ENCODE assay signal across 11 cellular contexts in genomic region chr9:112605518-112605917, GRCh38.
DNase-seq lines count a peak whose midpoint lies in the region; ATAC-seq and TF ChIP-seq lines count a peak whose summit lies in the region.
"Had no signal": no experiment of that assay in that cellular context is flagged by ENCODE, and none has a peak within 500 bp of the region (broad histone marks: within the 10 kb centered on the region; RNA-seq: fewer than 3 reads in every experiment).

No MANE protein-coding gene starts in this region.

- H3K9ac ChIP-seq in PC-3 (ENCODE audit: low read length) = no peak overlapping the region

- no peaks in the 10 kb centered on the region for H3K27me3 ChIP-seq in PC-3 (ENCODE audit: low read length)

- H3K79me2 ChIP-seq in PC-3 (ENCODE audit: low read length) = no peaks in the 10 kb centered on the region

- BruUV-seq in PC-3 (replicated peaks; lab: Mats Ljungman, UMichigan) = no TSS peak

- no peak for TF ChIP-seq CTCF in PC-3 (conservative IDR thresholded peaks at IDR 0.05; ENCODE audit: low read depth, low read length)

- no peaks in the 10 kb centered on the region for H3K36me3 ChIP-seq in PC-3 (ENCODE audit: low read depth, low read length)

- H3K4me2 ChIP-seq in PC-3 (ENCODE audit: low read length) = no peak overlapping the region

- DNase-seq in activated naive CD4-positive, alpha-beta T cell treated with anti-CD3 and anti-CD28 coated beads for 36 hours = peak; percentile 15
- DNase-seq in activated naive CD4-positive, alpha-beta T cell (lab: John Stamatoyannopoulos, UW) = no peak
- DNase-seq in PC-3 (no peak), iPS-NIHi11 (ENCODE audit: low spot score) (no peak), SIG-M5 treated with dmso at 0.1 percent for 504 hours (lab: John Stamatoyannopoulos, UW; ENCODE audit: unreplicated experiment) (no peak), epidermal melanocyte (ENCODE audit: insufficient read length, low spot score) (no peak)
- DNase-seq: H9, NCI-H748 treated with DMSO at 0.1 percent for 48 hours, SW 1271 had no signal

- ATAC-seq in GM21737 (IDR thresholded peaks at IDR 0.05; ENCODE audit: unreplicated experiment) (peak; percentile 84), HG03175 (IDR thresholded peaks at IDR 0.05; ENCODE audit: unreplicated experiment) (peak; percentile 91), PC-3 (no peak)

- no peaks in the 10 kb centered on the region for H3K9me3 Mint-ChIP-seq in activated naive CD4-positive, alpha-beta T cell treated with anti-CD3 and anti-CD28 coated beads for 36 hours
- H3K9me3 Mint-ChIP-seq: H9 had no signal

- H3K4me1 ChIP-seq in PC-3 (ENCODE audit: insufficient read depth, low read length) = peaks cover 11% of the 10 kb centered on the region

- H3K27ac ChIP-seq in PC-3 (ENCODE audit: low read length) = no peak overlapping the region

- peaks cover 5% of the 10 kb centered on the region for H3F3A ChIP-seq in PC-3 (ENCODE audit: low read length, unreplicated experiment)

- POLR2A ChIA-PET in PC-3 (lab: Charles Lee; ENCODE audit: unreplicated experiment) = no interaction called here

- no peaks in the 10 kb centered on the region for H3K9me3 ChIP-seq in PC-3 (ENCODE audit: low read length)

- no peak overlapping the region for H2AFZ ChIP-seq in PC-3 (ENCODE audit: low read length)

- CTCF ChIA-PET in activated naive CD4-positive, alpha-beta T cell treated with anti-CD3 and anti-CD28 coated beads for 36 hours (lab: Charles Lee) = no interaction called here
- CTCF ChIA-PET in PC-3 (lab: Charles Lee) = no interaction called here

- peaks cover 17% of the 10 kb centered on the region for H3K4me1 Mint-ChIP-seq in activated naive CD4-positive, alpha-beta T cell treated with anti-CD3 and anti-CD28 coated beads for 36 hours (ENCODE audit: low read depth)

- no peaks in the 10 kb centered on the region for H3K36me3 Mint-ChIP-seq in activated naive CD4-positive, alpha-beta T cell treated with anti-CD3 and anti-CD28 coated beads for 36 hours (ENCODE audit: low read depth)

- H3K27me3 Mint-ChIP-seq in activated naive CD4-positive, alpha-beta T cell treated with anti-CD3 and anti-CD28 coated beads for 36 hours (ENCODE audit: low read depth) = no peaks in the 10 kb centered on the region

- H3K27ac Mint-ChIP-seq in activated naive CD4-positive, alpha-beta T cell treated with anti-CD3 and anti-CD28 coated beads for 36 hours = peak overlapping the region; percentile 9

- intact Hi-C loops in activated naive CD4-positive, alpha-beta T cell treated with anti-CD3 and anti-CD28 coated beads for 36 hours (cut with micrococcal nuclease) = loop anchor here (5.0 kb wide), 2 partner anchors 118 to 228 kb away; partner anchors contain the start of gene KIAA1958
- intact Hi-C loops in PC-3 (cut with micrococcal nuclease) = no loop called here

- H3K4me3 ChIP-seq in PC-3 (ENCODE audit: low read length) = no peak overlapping the region

- no peaks in the 10 kb centered on the region for H4K20me1 ChIP-seq in PC-3 (ENCODE audit: low read length)

- H3K9me2 ChIP-seq in PC-3 (replicated peaks; ENCODE audit: low read length) = no peaks in the 10 kb centered on the region

- peak overlapping the region; percentile 1 for H3K4me3 Mint-ChIP-seq in activated naive CD4-positive, alpha-beta T cell treated with anti-CD3 and anti-CD28 coated beads for 36 hours
- H3K4me3 Mint-ChIP-seq: H9 had no signal
